ENCODE assay signal across 16 cellular contexts in the genomic region with DNA sequence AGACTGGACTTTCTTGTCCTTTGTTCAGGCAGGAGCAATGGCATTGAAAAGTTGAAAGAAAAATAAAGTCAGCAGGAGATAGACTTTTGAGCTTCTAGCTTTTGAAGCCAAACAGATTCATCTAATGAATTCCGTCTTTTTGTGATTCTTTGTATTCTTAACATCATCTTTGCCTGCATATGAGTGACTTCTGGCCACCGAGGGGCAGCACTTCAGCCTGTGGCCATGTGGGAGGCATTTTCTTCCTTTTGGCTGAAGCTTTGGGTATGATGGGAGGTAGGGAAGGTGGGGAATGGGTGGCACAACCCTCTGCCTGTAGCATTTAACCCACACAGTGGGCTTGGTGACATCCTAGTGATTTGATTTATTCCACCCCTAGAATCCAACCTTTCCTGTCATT.
DNase-seq lines count a peak whose midpoint lies in the region; ATAC-seq, FAIRE-seq and TF ChIP-seq lines count a peak whose summit lies in the region.
"Had no signal": no experiment of that assay in that cellular context is flagged by ENCODE, and none has a peak within 500 bp of the region (broad histone marks: within the 10 kb centered on the region; RNA-seq: fewer than 3 reads in every experiment).

No MANE protein-coding gene starts in this region.

- H3K4me2 ChIP-seq in keratinocyte (ENCODE audit: control insufficient read depth, extremely low read depth, insufficient read depth, low read depth, low read length), result no peak overlapping the region

- H3K36me3 ChIP-seq in keratinocyte (ENCODE audit: control insufficient read depth in 2 of 2, extremely low read depth in 1 of 2, insufficient read depth in 2 of 2, low read length in 2 of 2), result no peaks in the 10 kb centered on the region
- H3K36me3 ChIP-seq: SJCRH30, stomach had no signal

- no peaks in the 10 kb centered on the region for H3K9me1 ChIP-seq in keratinocyte (ENCODE audit: control insufficient read depth, extremely low read depth, insufficient read depth, low read length)

- DNase-seq in AG04449 (ENCODE audit: low read depth, low spot score) (no peak), GM13977 (ENCODE audit: low spot score) (no peak), WTC11 (ENCODE audit: low spot score) (peak; percentile 23), keratinocyte (ENCODE audit: low read depth, low spot score) (no peak), NCI-H2107 (lab: John Stamatoyannopoulos, UW) (no peak)
- no peak for DNase-seq in activated T-cell treated with anti-CD3 and anti-CD28 coated beads, Interleukin-2, amount 50 U/mL, for 72 hours
- DNase-seq: activated CD4-positive, alpha-beta T cell treated with anti-CD3 and anti-CD28 coated beads for 1 hour; activated T-cell treated with anti-CD3 and anti-CD28 coated beads, Interleukin-2, amount 50 U/mL, for 48 hours; anterior cingulate cortex; NCI-H1092; stimulated activated CD4-positive, alpha-beta T cell treated with anti-CD3 and anti-CD28 coated beads, Interleukin-4, amount 100 ng/mL, for 1 hour; stomach had no signal

- TF ChIP-seq CTCF in AG04449 (IDR thresholded peaks at IDR 0.05; ENCODE audit: insufficient read depth, low read length, missing control alignments) (peak; percentile 8), GM13977 (IDR thresholded peaks at IDR 0.05; ENCODE audit: extremely low read depth, insufficient read depth, missing control alignments) (peak; percentile 21), WTC11 (IDR thresholded peaks at IDR 0.05) (no peak), keratinocyte (optimal IDR thresholded peaks at IDR 0.05 in 1 of 3, IDR thresholded peaks at IDR 0.05 in 1 of 3, conservative IDR thresholded peaks at IDR 0.05 in 1 of 3; ENCODE audit: extremely low read depth in 1 of 3, insufficient read depth in 2 of 3, low read length in 3 of 3) (peak; percentile 28 to 43 (median 39))

- H3K27me3 Mint-ChIP-seq in WTC11 (ENCODE audit: low read depth), result no peaks in the 10 kb centered on the region
- H3K27me3 Mint-ChIP-seq in activated T-cell treated with anti-CD3 and anti-CD28 coated beads, Interleukin-2, amount 50 U/mL, for 72 hours (ENCODE audit: low read depth), result peaks cover 29% of the 10 kb centered on the region

- H3K4me1 ChIP-seq in keratinocyte (ENCODE audit: control insufficient read depth, extremely low read depth, insufficient read depth, low read length), result peaks cover 13% of the 10 kb centered on the region

- POLR2A ChIA-PET in AG04449 (lab: Yijun Ruan, JAX) (no interaction called here), WTC11 (lab: Charles Lee) (no interaction called here)

- CTCF ChIA-PET in AG04449 (lab: Yijun Ruan, JAX) (interaction anchor here (0.9 to 4.2 kb wide), 4 partner anchors 16 to 484 kb away, joined by 3 to 27 read pairs (median 6); no protein-coding TSS in a partner anchor), WTC11 (lab: Charles Lee) (interaction anchor here (0.7 to 1.5 kb wide), 4 partner anchors 14 to 485 kb away, joined by 3 to 5 read pairs (median 4); no protein-coding TSS in a partner anchor)

- no peaks in the 10 kb centered on the region for H3K9me3 Mint-ChIP-seq in WTC11
- H3K9me3 Mint-ChIP-seq in activated T-cell treated with anti-CD3 and anti-CD28 coated beads, Interleukin-2, amount 50 U/mL, for 72 hours, result peaks cover 0 to 4% of the 10 kb centered on the region in 2 donors

- FAIRE-seq in keratinocyte (lab: Jason Lieb, UNC), result peak; percentile 77

- H3K4me3 Mint-ChIP-seq in WTC11, result no peak overlapping the region
- H3K4me3 Mint-ChIP-seq in activated T-cell treated with anti-CD3 and anti-CD28 coated beads, Interleukin-2, amount 50 U/mL, for 72 hours, result no peak overlapping the region

- no peaks in the 10 kb centered on the region for H4K20me1 ChIP-seq in keratinocyte (ENCODE audit: control insufficient read depth, extremely low read depth, insufficient read depth, low read length)
- H4K20me1 ChIP-seq: BLaER1 treated with 17β-estradiol and CSF1 and Interleukin-3, amounts not matched to agents 10 nM and 100 nM had no signal

- in situ Hi-C loops in GM13977 (cut with MboI; ENCODE audit: low pct_unique_long_range_greater_than_20kb, low sequenced_read_pairs, unreplicated experiment), result no loop called here

- no peak overlapping the region for H2AFZ ChIP-seq in keratinocyte (ENCODE audit: control insufficient read depth, low read length)

- no peaks in the 10 kb centered on the region for H3K36me3 Mint-ChIP-seq in WTC11
- peaks cover 0 to 2% of the 10 kb centered on the region in 2 donors for H3K36me3 Mint-ChIP-seq in activated T-cell treated with anti-CD3 and anti-CD28 coated beads, Interleukin-2, amount 50 U/mL, for 72 hours (ENCODE audit: insufficient read depth in 2 of 2)

- ATAC-seq in WTC11 (peak; percentile 63), GM19328 (IDR thresholded peaks at IDR 0.05; ENCODE audit: unreplicated experiment) (no peak)
- no peak for ATAC-seq in activated T-cell treated with anti-CD3 and anti-CD28 coated beads, Interleukin-2, amount 50 U/mL, for 72 hours (replicated peaks in 1 of 2)
- no peak for ATAC-seq in activated CD4-positive, CD25-positive, alpha-beta regulatory T cell treated with anti-CD3 and anti-CD28 coated beads, Interleukin-2, amount 50 U/mL, for 24 hours

- dilution Hi-C loops in keratinocyte (cut with MboI; ENCODE audit: extremely low pct_ligation_motif_present, low sequenced_read_pairs), result no loop called here

- no peak overlapping the region for H3K27ac Mint-ChIP-seq in WTC11
- H3K27ac Mint-ChIP-seq in activated T-cell treated with anti-CD3 and anti-CD28 coated beads, Interleukin-2, amount 50 U/mL, for 72 hours, result no peak overlapping the region

- H3K27me3 ChIP-seq in keratinocyte (ENCODE audit: control insufficient read depth, extremely low read depth, insufficient read depth, low read length), result no peaks in the 10 kb centered on the region
- H3K27me3 ChIP-seq: BLaER1 treated with 17β-estradiol and CSF1 and Interleukin-3, amounts not matched to agents 10 nM and 100 nM; SJCRH30; stomach had no signal

- peaks cover 8% of the 10 kb centered on the region for H3K4me1 Mint-ChIP-seq in WTC11
- H3K4me1 Mint-ChIP-seq in activated T-cell treated with anti-CD3 and anti-CD28 coated beads, Interleukin-2, amount 50 U/mL, for 72 hours (ENCODE audit: low read depth), result peaks cover 20% of the 10 kb centered on the region

- H3K79me2 ChIP-seq in keratinocyte (ENCODE audit: control insufficient read depth, insufficient read depth, low read length), result no peaks in the 10 kb centered on the region

- H3K4me3 ChIP-seq in AG04449 (ENCODE audit: low read depth, low read length) (no peak overlapping the region), keratinocyte (ENCODE audit: control insufficient read depth in 2 of 3, extremely low read depth in 1 of 3, insufficient read depth in 2 of 3, low read depth in 1 of 3, low read length in 3 of 3) (no peak overlapping the region)
- H3K4me3 ChIP-seq: BLaER1 treated with 17β-estradiol and CSF1 and Interleukin-3, amounts not matched to agents 10 nM and 100 nM; SJCRH30; stomach had no signal

- no peaks in the 10 kb centered on the region for H3K9me3 ChIP-seq in keratinocyte (ENCODE audit: control insufficient read depth, low read depth, low read length)
- H3K9me3 ChIP-seq: SJCRH30, stomach had no signal

- no peak overlapping the region for H3K9ac ChIP-seq in keratinocyte (ENCODE audit: control insufficient read depth, extremely low read depth, insufficient read depth, low read length)
- H3K9ac ChIP-seq: BLaER1 treated with 17β-estradiol and CSF1 and Interleukin-3, amounts not matched to agents 10 nM and 100 nM had no signal

- no peak overlapping the region for H3K27ac ChIP-seq in keratinocyte (ENCODE audit: control insufficient read depth, insufficient read depth, low read length)
- H3K27ac ChIP-seq: BLaER1 treated with 17β-estradiol and CSF1 and Interleukin-3, amounts not matched to agents 10 nM and 100 nM; SJCRH30; stomach had no signal

TF ChIP-seq in WTC11, 78 proteins besides CTCF, POLR2A, EP300 and RAD21 (continues in another document):
- no peak for TF ChIP-seq ZNF232 (CRISPR knock-in tag; IDR thresholded peaks at IDR 0.05)
- TF ChIP-seq NFYB (CRISPR knock-in tag; conservative IDR thresholded peaks at IDR 0.05; ENCODE audit: low read depth), result no peak
- no peak for TF ChIP-seq E2F4 (CRISPR knock-in tag; IDR thresholded peaks at IDR 0.05; ENCODE audit: borderline replicate concordance, low read depth)
- TF ChIP-seq PRRX2 (CRISPR knock-in tag; IDR thresholded peaks at IDR 0.05), result no peak
- TF ChIP-seq ZNF416 (CRISPR knock-in tag; IDR thresholded peaks at IDR 0.05), result no peak
- no peak for TF ChIP-seq ELF4 (CRISPR knock-in tag; IDR thresholded peaks at IDR 0.05; ENCODE audit: low read depth)
- no peak for TF ChIP-seq OVOL2 (CRISPR knock-in tag; IDR thresholded peaks at IDR 0.05; ENCODE audit: borderline replicate concordance)
- TF ChIP-seq HMGXB4 (CRISPR knock-in tag; IDR thresholded peaks at IDR 0.05), result no peak
- TF ChIP-seq, protein P1, sequence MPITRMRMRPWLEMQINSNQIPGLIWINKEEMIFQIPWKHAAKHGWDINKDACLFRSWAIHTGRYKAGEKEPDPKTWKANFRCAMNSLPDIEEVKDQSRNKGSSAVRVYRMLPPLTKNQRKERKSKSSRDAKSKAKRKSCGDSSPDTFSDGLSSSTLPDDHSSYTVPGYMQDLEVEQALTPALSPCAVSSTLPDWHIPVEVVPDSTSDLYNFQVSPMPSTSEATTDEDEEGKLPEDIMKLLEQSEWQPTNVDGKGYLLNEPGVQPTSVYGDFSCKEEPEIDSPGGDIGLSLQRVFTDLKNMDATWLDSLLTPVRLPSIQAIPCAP (CRISPR knock-in tag; IDR thresholded peaks at IDR 0.05), result no peak
- no peak for TF ChIP-seq GTF2I (CRISPR knock-in tag; conservative IDR thresholded peaks at IDR 0.05)
